Comparison of ENCODE assay signal across 1 cellular context in the genomic region with DNA sequence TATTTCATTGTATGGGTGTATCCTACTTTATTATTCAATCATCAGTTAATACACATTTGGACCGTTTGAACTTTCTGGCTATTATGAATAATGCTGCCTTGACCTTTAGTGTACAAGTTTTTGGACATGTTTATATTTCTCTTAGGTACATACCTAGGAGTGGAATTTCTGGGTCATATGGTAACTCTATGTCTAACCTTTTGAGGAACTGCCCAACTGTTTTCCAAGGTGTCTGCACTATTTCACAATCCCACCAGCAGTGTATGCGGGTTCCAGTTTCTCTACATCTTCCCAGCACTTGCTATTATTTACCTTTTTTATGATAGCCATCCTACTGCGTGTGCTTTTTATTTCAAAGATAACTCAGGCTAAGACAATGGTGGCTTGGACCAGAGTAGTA.
TF ChIP-seq lines count a peak whose summit lies in the region.

No MANE protein-coding gene starts in this region.

TF ChIP-seq in HepG2, 621 proteins besides CTCF, POLR2A, EP300 and RAD21 (continued from another document):
- TF ChIP-seq, protein P1, sequence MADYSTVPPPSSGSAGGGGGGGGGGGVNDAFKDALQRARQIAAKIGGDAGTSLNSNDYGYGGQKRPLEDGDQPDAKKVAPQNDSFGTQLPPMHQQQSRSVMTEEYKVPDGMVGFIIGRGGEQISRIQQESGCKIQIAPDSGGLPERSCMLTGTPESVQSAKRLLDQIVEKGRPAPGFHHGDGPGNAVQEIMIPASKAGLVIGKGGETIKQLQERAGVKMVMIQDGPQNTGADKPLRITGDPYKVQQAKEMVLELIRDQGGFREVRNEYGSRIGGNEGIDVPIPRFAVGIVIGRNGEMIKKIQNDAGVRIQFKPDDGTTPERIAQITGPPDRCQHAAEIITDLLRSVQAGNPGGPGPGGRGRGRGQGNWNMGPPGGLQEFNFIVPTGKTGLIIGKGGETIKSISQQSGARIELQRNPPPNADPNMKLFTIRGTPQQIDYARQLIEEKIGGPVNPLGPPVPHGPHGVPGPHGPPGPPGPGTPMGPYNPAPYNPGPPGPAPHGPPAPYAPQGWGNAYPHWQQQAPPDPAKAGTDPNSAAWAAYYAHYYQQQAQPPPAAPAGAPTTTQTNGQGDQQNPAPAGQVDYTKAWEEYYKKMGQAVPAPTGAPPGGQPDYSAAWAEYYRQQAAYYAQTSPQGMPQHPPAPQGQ (CRISPR knock-in tag; IDR thresholded peaks at IDR 0.05; ENCODE audit: borderline replicate concordance), result no peak
- TF ChIP-seq SOX13 (IDR thresholded peaks at IDR 0.05), result no peak
- peak in 1 of 2 experiments; percentile 71; a peak in 1 of 4 replicates for TF ChIP-seq SOX13 (CRISPR knock-in tag; conservative IDR thresholded peaks at IDR 0.05 in 1 of 2, IDR thresholded peaks at IDR 0.05 in 1 of 2)
- TF ChIP-seq MAFF (IDR thresholded peaks at IDR 0.05; ENCODE audit: low read depth, low read length), result no peak
- no peak for TF ChIP-seq SOX6 (IDR thresholded peaks at IDR 0.05)
- TF ChIP-seq SOX6 (CRISPR knock-in tag; IDR thresholded peaks at IDR 0.05), result peak; percentile 58
- TF ChIP-seq U2AF2 (IDR thresholded peaks at IDR 0.05; ENCODE audit: low read depth, low read length), result no peak
- TF ChIP-seq BORCS8-MEF2B (CRISPR knock-in tag; IDR thresholded peaks at IDR 0.05), result no peak
- TF ChIP-seq FOXA1 (IDR thresholded peaks at IDR 0.05), result no peak
- TF ChIP-seq FOXA1 (CRISPR knock-in tag; IDR thresholded peaks at IDR 0.05), result peak; percentile 39; the same call in 1 of the 2 replicates
- no peak for TF ChIP-seq TSC22D2 (CRISPR knock-in tag; IDR thresholded peaks at IDR 0.05; ENCODE audit: borderline replicate concordance)
- TF ChIP-seq MTF2 (CRISPR knock-in tag; IDR thresholded peaks at IDR 0.05; ENCODE audit: borderline replicate concordance), result no peak
- no peak for TF ChIP-seq TRAFD1 (CRISPR knock-in tag; IDR thresholded peaks at IDR 0.05; ENCODE audit: borderline replicate concordance)
- TF ChIP-seq JUN (CRISPR knock-in tag; IDR thresholded peaks at IDR 0.05), result no peak
- no peak for TF ChIP-seq ZNF607 (CRISPR knock-in tag; IDR thresholded peaks at IDR 0.05; ENCODE audit: borderline replicate concordance)
- no peak for TF ChIP-seq THYN1 (CRISPR knock-in tag; IDR thresholded peaks at IDR 0.05; ENCODE audit: borderline replicate concordance, low read depth)
- TF ChIP-seq ZNF251 (CRISPR knock-in tag; IDR thresholded peaks at IDR 0.05), result no peak
- no peak for TF ChIP-seq TBP (CRISPR knock-in tag; IDR thresholded peaks at IDR 0.05)
- peak; percentile 56; the same call in 1 of the 2 replicates for TF ChIP-seq PPARG (CRISPR knock-in tag; conservative IDR thresholded peaks at IDR 0.05)
- TF ChIP-seq ZNF432 (CRISPR knock-in tag; IDR thresholded peaks at IDR 0.05; ENCODE audit: borderline replicate concordance), result no peak
- TF ChIP-seq, protein P2, sequence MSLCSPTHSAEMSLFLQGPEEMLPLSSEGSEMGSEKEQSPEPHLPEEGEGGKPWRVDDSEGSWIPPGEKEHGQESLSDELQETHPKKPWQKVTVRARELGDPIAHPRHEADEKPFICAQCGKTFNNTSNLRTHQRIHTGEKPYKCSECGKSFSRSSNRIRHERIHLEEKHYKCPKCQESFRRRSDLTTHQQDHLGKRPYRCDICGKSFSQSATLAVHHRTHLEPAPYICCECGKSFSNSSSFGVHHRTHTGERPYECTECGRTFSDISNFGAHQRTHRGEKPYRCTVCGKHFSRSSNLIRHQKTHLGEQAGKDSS (CRISPR knock-in tag; IDR thresholded peaks at IDR 0.05; ENCODE audit: borderline replicate concordance, low read depth), result no peak
- no peak for TF ChIP-seq ZNF792 (CRISPR knock-in tag; IDR thresholded peaks at IDR 0.05)
- TF ChIP-seq CBFB (CRISPR knock-in tag; IDR thresholded peaks at IDR 0.05), result no peak
- no peak for TF ChIP-seq LCORL (IDR thresholded peaks at IDR 0.05)
- TF ChIP-seq LCORL (CRISPR knock-in tag; IDR thresholded peaks at IDR 0.05), result 0 out of 2 replicates have a peak, but pooled peaks have one; percentile 26
- no peak for TF ChIP-seq ZNF335 (CRISPR knock-in tag; IDR thresholded peaks at IDR 0.05)
- TF ChIP-seq ZNF572 (CRISPR knock-in tag; IDR thresholded peaks at IDR 0.05), result no peak
- no peak for TF ChIP-seq ZNF770 (CRISPR knock-in tag; IDR thresholded peaks at IDR 0.05)
- no peak for TF ChIP-seq ZFYVE20 (CRISPR knock-in tag; IDR thresholded peaks at IDR 0.05; ENCODE audit: borderline replicate concordance, low read depth)
- TF ChIP-seq ZNF547 (CRISPR knock-in tag; IDR thresholded peaks at IDR 0.05), result no peak
- no peak for TF ChIP-seq ZNF746 (CRISPR knock-in tag; IDR thresholded peaks at IDR 0.05)
- TF ChIP-seq ZNF326 (CRISPR knock-in tag; IDR thresholded peaks at IDR 0.05; ENCODE audit: borderline replicate concordance), result no peak
